Comparison of ENCODE assay signal across 9 cellular contexts in genomic region chr17:68959117-68959516, GRCh38. TPM values are rescaled to one million over a fixed set of nuclear protein-coding genes. Genes with fewer than 3 reads are reported as not detected.
"Had no signal": no experiment of that assay in that cellular context is flagged by ENCODE, and none has a peak within 500 bp of the region (broad histone marks: within the 10 kb centered on the region; RNA-seq: fewer than 3 reads in every experiment).

No MANE protein-coding gene starts in this region.

RNA-seq across cellular contexts. Expression of gene ABCA8, which starts 3.9 kb away (rescaled TPM):
- total RNA-seq: activated CD4-positive, alpha-beta memory T cell treated with anti-CD3 and anti-CD28 coated beads for 36 hours; activated CD4-positive, alpha-beta T cell treated with anti-CD3 and anti-CD28 coated beads, Interleukin-2, amount 10 ng/mL, durations not matched to agents 24 days and 14 days; activated CD8-positive, alpha-beta memory T cell treated with anti-CD3 and anti-CD28 coated beads, Interleukin-2, amount 10 ng/mL, durations not matched to agents 7 days and 5 days; activated CD8-positive, alpha-beta T cell treated with anti-CD3 and anti-CD28 coated beads, Interleukin-2, amount 10 ng/mL, durations not matched to agents 7 days and 5 days; activated naive CD8-positive, alpha-beta T cell treated with anti-CD3 and anti-CD28 coated beads for 36 hours; activated T-helper 2 cell treated with anti-CD3 and anti-CD28 coated beads, Interferon-gamma antibody, Interleukin-2, Interleukin-4, amounts not matched to agents 10 μg/mL and 5 μg/mL and 100 μg/mL, durations not matched to agents 14 hours and 24 hours and 36 hours; astrocyte; T-helper 17 cell; T-helper 2 cell treated with Interferon-gamma antibody and Interleukin-4, amounts not matched to agents 100 ng/mL and 5 ng/mL, for 36 hours had no signal
